In genomic region chr1:76867342-76868130, GRCh38 we compare ENCODE assay signal across 8 cellular contexts. TPM values are rescaled to one million over a fixed set of nuclear protein-coding genes. Genes with fewer than 3 reads are reported as not detected.
A peak's percentile ranks its signal among the peaks of the same experiment; 100 is the strongest.
DNase-seq lines count a peak whose midpoint lies in the region; ATAC-seq and TF ChIP-seq lines count a peak whose summit lies in the region.

TSS of gene ST6GALNAC5 (plus strand) at chr1:76867480.

- H3K36me3 Mint-ChIP-seq in stimulated activated memory B cell treated with anti-CD40 and anti-IgM and Interleukin-4, amounts not matched to agents 10 μg/mL and 1 μg/mL and 100 μg/mL, for 72 hours = no peaks in the 10 kb centered on the region

- POLR2A ChIA-PET in GM10248 (lab: Yijun Ruan, JAX) = no interaction called here

- no peaks in the 10 kb centered on the region for H3K9me3 Mint-ChIP-seq in stimulated activated memory B cell treated with anti-CD40 and anti-IgM and Interleukin-4, amounts not matched to agents 10 μg/mL and 1 μg/mL and 100 μg/mL, for 72 hours

- peak; percentile 26 for DNase-seq in GM10248 (ENCODE audit: extremely low spot score)
- DNase-seq in NCI-H2227 (lab: John Stamatoyannopoulos, UW; ENCODE audit: unreplicated experiment) = peak; percentile 56
- peak; percentile 65 for DNase-seq in astrocyte of the hippocampus (ENCODE audit: low read depth, low spot score)
- peak; percentile 17 for DNase-seq in inferior parietal cortex (ENCODE audit: extremely low spot score)
- no peak for DNase-seq in mesenteric fat pad (ENCODE audit: low spot score)
- no peak for DNase-seq in HT-29 (ENCODE audit: low spot score)
- no peak for DNase-seq in effector CD8-positive, alpha-beta T cell (lab: John Stamatoyannopoulos, UW)

- CTCF ChIA-PET in GM10248 (lab: Yijun Ruan, JAX) = no interaction called here

- no peak for ATAC-seq in stimulated activated memory B cell treated with anti-CD40 and anti-IgM and Interleukin-4, amounts not matched to agents 10 μg/mL and 1 μg/mL and 100 μg/mL, for 72 hours

- peaks cover 32% of the 10 kb centered on the region for H3K27me3 Mint-ChIP-seq in stimulated activated memory B cell treated with anti-CD40 and anti-IgM and Interleukin-4, amounts not matched to agents 10 μg/mL and 1 μg/mL and 100 μg/mL, for 72 hours

- H3K4me3 Mint-ChIP-seq in stimulated activated memory B cell treated with anti-CD40 and anti-IgM and Interleukin-4, amounts not matched to agents 10 μg/mL and 1 μg/mL and 100 μg/mL, for 72 hours = peak within 1 kb of the TSS; percentile 67

- peaks cover 9% of the 10 kb centered on the region for H3K4me1 Mint-ChIP-seq in stimulated activated memory B cell treated with anti-CD40 and anti-IgM and Interleukin-4, amounts not matched to agents 10 μg/mL and 1 μg/mL and 100 μg/mL, for 72 hours

- no peak for TF ChIP-seq CTCF in GM10248 (IDR thresholded peaks at IDR 0.05; ENCODE audit: control extremely low read depth, extremely low read depth, low read depth, missing control alignments)

- no peak within 1 kb of the TSS for H3K27ac Mint-ChIP-seq in stimulated activated memory B cell treated with anti-CD40 and anti-IgM and Interleukin-4, amounts not matched to agents 10 μg/mL and 1 μg/mL and 100 μg/mL, for 72 hours

RNA-seq across cellular contexts. Expression of gene ST6GALNAC5, which starts in this region (rescaled TPM):
- 0.58 TPM for total RNA-seq in mesenteric fat pad
- total RNA-seq in HT-29 (2014; rRNA removed; shearing (Covaris generic)) = not detected in 2 replicates

Comparison
In these comparisons a context has a peak if more than half of its experiments do, and no peak if none do; other contexts are left out.
1. DNase-seq: peak in GM10248 (single experiment), NCI-H2227 (single experiment), astrocyte of the hippocampus (single experiment) and inferior parietal cortex (single experiment); none in mesenteric fat pad (single experiment), HT-29 (single experiment) and effector CD8-positive, alpha-beta T cell (single experiment).